Comparison of ENCODE assay signal across 1 cellular context in genomic region chr2:85653996-85654395, GRCh38.
TF ChIP-seq lines count a peak whose summit lies in the region.

No MANE protein-coding gene starts in this region.

TF ChIP-seq in GM23338, 12 proteins besides CTCF, POLR2A, EP300 and RAD21 (continued from another document):
- TF ChIP-seq REST (IDR thresholded peaks at IDR 0.05; ENCODE audit: unreplicated experiment) = no peak
- TF ChIP-seq CREB1 (CRISPR knock-in tag; IDR thresholded peaks at IDR 0.05; ENCODE audit: low read depth) = no peak
TF ChIP-seq in GM23338: peak in this region for 0.
